16 cellular contexts compared by ENCODE assay signal in genomic region chr15:42102646-42103235, GRCh38. TPM values are rescaled to one million over a fixed set of nuclear protein-coding genes. Genes with fewer than 3 reads are reported as not detected.
DNase-seq lines count a peak whose midpoint lies in the region; ATAC-seq and TF ChIP-seq lines count a peak whose summit lies in the region.
"Had no signal": no experiment of that assay in that cellular context is flagged by ENCODE, and none has a peak within 500 bp of the region (broad histone marks: within the 10 kb centered on the region; RNA-seq: fewer than 3 reads in every experiment).

No MANE protein-coding gene starts in this region.

- no peaks in the 10 kb centered on the region for H4K20me1 ChIP-seq in fibroblast of lung (ENCODE audit: control insufficient read depth, extremely low read depth, insufficient read depth, low read length)

- no peaks in the 10 kb centered on the region for H3K9me3 Mint-ChIP-seq in natural killer cell
- no peaks in the 10 kb centered on the region for H3K9me3 Mint-ChIP-seq in progenitor cell of endocrine pancreas (ENCODE audit: low read depth)
- H3K9me3 Mint-ChIP-seq: CD14-positive monocyte had no signal

- intact Hi-C loops in natural killer cell (cut with micrococcal nuclease): no loop called here

- DNase-seq in ELR (ENCODE audit: low read depth) (peak; percentile 67), SJSA1 (ENCODE audit: low read depth in 1 of 2, low spot score in 2 of 2) (peak in 1 of 2 experiments; percentile 61), fibroblast of lung (ENCODE audit: low read depth in 2 of 2) (peak; percentile 48 to 53), skeletal muscle cell (ENCODE audit: low read depth) (peak; percentile 51), natural killer cell (no peak), HUDEP-2 (lab: John Stamatoyannopoulos, UW; ENCODE audit: unreplicated experiment in 76 of 76) (no peak), progenitor cell of endocrine pancreas (ENCODE audit: low spot score, unreplicated experiment) (no peak), globus pallidus (ENCODE audit: low spot score) (no peak)
- DNase-seq: cerebellar nuclear complex, islet precursor cell, NCI-H1930, SHP77 treated with DMSO at 0.1 percent for 48 hours had no signal

- no peak overlapping the region for H2AFZ ChIP-seq in fibroblast of lung (ENCODE audit: low read length)

- H3K27ac ChIP-seq in SJSA1: peak overlapping the region; percentile 70
- no peak overlapping the region for H3K27ac ChIP-seq in fibroblast of lung (ENCODE audit: insufficient read depth, low read length)
- H3K27ac ChIP-seq: gastroesophageal sphincter, vagina had no signal

- no peak overlapping the region for H3K9ac ChIP-seq in fibroblast of lung (ENCODE audit: insufficient read depth, low read length)

- H3K4me1 ChIP-seq in SJSA1 (replicated peaks) (peaks cover 38% of the 10 kb centered on the region), fibroblast of lung (ENCODE audit: control insufficient read depth, extremely low read depth, insufficient read depth, low read length) (no peaks in the 10 kb centered on the region)
- H3K4me1 ChIP-seq: gastroesophageal sphincter, vagina had no signal

- peaks cover 1 to 18% of the 10 kb centered on the region in 2 donors for H3K27me3 Mint-ChIP-seq in natural killer cell (ENCODE audit: low read depth in 2 of 2)
- peaks cover 3% of the 10 kb centered on the region for H3K27me3 Mint-ChIP-seq in progenitor cell of endocrine pancreas

- H3K27me3 ChIP-seq in SJSA1 (replicated peaks): no peaks in the 10 kb centered on the region
- peaks cover 2% of the 10 kb centered on the region for H3K27me3 ChIP-seq in fibroblast of lung (ENCODE audit: control insufficient read depth, insufficient read depth, low read length)
- H3K27me3 ChIP-seq: vagina had no signal

- H3K36me3 ChIP-seq in SJSA1: no peaks in the 10 kb centered on the region
- no peaks in the 10 kb centered on the region for H3K36me3 ChIP-seq in fibroblast of lung (ENCODE audit: control insufficient read depth, insufficient read depth, low read length)
- H3K36me3 ChIP-seq: gastroesophageal sphincter, vagina had no signal

- no peaks in the 10 kb centered on the region for H3K79me2 ChIP-seq in fibroblast of lung (ENCODE audit: control insufficient read depth, insufficient read depth, low read length)

- no peak overlapping the region for H3K4me3 Mint-ChIP-seq in natural killer cell
- no peak overlapping the region for H3K4me3 Mint-ChIP-seq in progenitor cell of endocrine pancreas (ENCODE audit: low read depth)
- H3K4me3 Mint-ChIP-seq: CD14-positive monocyte had no signal

- H3K4me3 ChIP-seq in SJSA1 (no peak overlapping the region), fibroblast of lung (replicated peaks in 1 of 4; ENCODE audit: control extremely low read depth in 1 of 4, insufficient read depth in 1 of 4, low read depth in 3 of 4, low read length in 4 of 4) (no peak overlapping the region), skeletal muscle cell (ENCODE audit: low read depth, low read length) (no peak overlapping the region)
- H3K4me3 ChIP-seq: gastroesophageal sphincter, vagina had no signal

- H3K27ac Mint-ChIP-seq in natural killer cell (no peak overlapping the region), progenitor cell of endocrine pancreas (no peak overlapping the region)

- TF ChIP-seq CTCF in fibroblast of lung (conservative IDR thresholded peaks at IDR 0.05 in 1 of 2, IDR thresholded peaks at IDR 0.05 in 1 of 2; ENCODE audit: low read depth in 1 of 2, low read length in 2 of 2) (no peak), natural killer cell (IDR thresholded peaks at IDR 0.05) (no peak), progenitor cell of endocrine pancreas (IDR thresholded peaks at IDR 0.05; ENCODE audit: unreplicated experiment) (no peak)

- H3K4me1 Mint-ChIP-seq in natural killer cell: no peaks in the 10 kb centered on the region
- H3K4me1 Mint-ChIP-seq in progenitor cell of endocrine pancreas (ENCODE audit: low read depth): no peaks in the 10 kb centered on the region

- no peak overlapping the region for H3K4me2 ChIP-seq in fibroblast of lung (ENCODE audit: extremely low read depth, insufficient read depth, low read length)

- H3K36me3 Mint-ChIP-seq in natural killer cell (no peaks in the 10 kb centered on the region), progenitor cell of endocrine pancreas (ENCODE audit: insufficient read depth) (no peaks in the 10 kb centered on the region)
- H3K36me3 Mint-ChIP-seq: CD14-positive monocyte had no signal

- ATAC-seq in natural killer cell: no peak
- ATAC-seq: gastroesophageal sphincter had no signal

- H3K9me3 ChIP-seq in SJSA1 (replicated peaks) (no peaks in the 10 kb centered on the region), fibroblast of lung (ENCODE audit: control insufficient read depth, insufficient read depth, low read depth, low read length) (no peaks in the 10 kb centered on the region)
- H3K9me3 ChIP-seq: gastroesophageal sphincter, vagina had no signal

RNA-seq across cellular contexts. Expression of gene PLA2G4D, which starts 8.4 kb away (rescaled TPM):
- total RNA-seq in SJSA1 (2014; rRNA removed; shearing (Covaris generic)): not detected in 2 replicates
- total RNA-seq in fibroblast of lung (not detected in 2 replicates), natural killer cell (not detected), progenitor cell of endocrine pancreas (not detected in 2 replicates)
- not detected in 2 replicates for polyA plus RNA-seq in fibroblast of lung
- polyA plus RNA-seq in fibroblast of lung (2012): not detected in 2 replicates
- not detected in 2 replicates for polyA minus RNA-seq in fibroblast of lung (ENCODE audit: low replicate concordance)
- total RNA-seq: activated CD8-positive, alpha-beta memory T cell treated with anti-CD3 and anti-CD28 coated beads for 36 hours; gastroesophageal sphincter had no signal
- polyA plus RNA-seq: CD14-positive monocyte had no signal

RNA-seq across cellular contexts. Expression of gene PLA2G4F, which starts 53.7 kb away (rescaled TPM):
- not detected in 2 replicates for total RNA-seq in SJSA1 (2014; rRNA removed; shearing (Covaris generic))
- total RNA-seq in fibroblast of lung: not detected in 2 replicates
- not detected in 2 replicates for polyA plus RNA-seq in fibroblast of lung
- not detected in 2 replicates for polyA plus RNA-seq in fibroblast of lung (2012)
- not detected in 2 replicates for polyA minus RNA-seq in fibroblast of lung (ENCODE audit: low replicate concordance)
- total RNA-seq in natural killer cell: not detected
- 0.60 and 0.87 TPM in 2 replicates for total RNA-seq in progenitor cell of endocrine pancreas
- total RNA-seq: activated CD8-positive, alpha-beta memory T cell treated with anti-CD3 and anti-CD28 coated beads for 36 hours had no signal
- polyA plus RNA-seq: CD14-positive monocyte had no signal

Comparison
In these comparisons a context has a peak if more than half of its experiments do, and no peak if none do; other contexts are left out.
1. DNase-seq: peak in ELR (single experiment), fibroblast of lung (2 of 2) and skeletal muscle cell (single experiment); none in natural killer cell (single experiment), HUDEP-2 (0 of 76), progenitor cell of endocrine pancreas (single experiment) and globus pallidus (single experiment).